In the genomic region with DNA sequence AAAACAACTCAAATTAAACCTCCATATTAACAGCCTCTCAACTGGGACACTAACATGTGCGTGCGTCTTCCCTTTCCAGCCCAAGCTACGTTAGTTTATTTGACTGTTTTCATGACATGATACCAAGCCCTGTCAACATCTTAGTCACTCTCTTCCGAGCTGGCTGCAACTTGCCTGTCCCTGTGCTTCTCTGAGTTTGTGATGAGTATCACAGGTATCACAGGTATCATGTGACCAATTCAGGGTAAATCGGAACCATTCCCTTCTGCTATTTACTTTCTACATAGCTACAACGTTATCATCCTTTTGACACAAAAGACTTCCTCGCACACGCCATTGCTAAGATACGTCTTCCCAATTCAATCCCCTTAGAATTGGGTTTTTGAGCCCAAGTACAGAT, we compare ENCODE assay signal across 15 cellular contexts.
DNase-seq lines count a peak whose midpoint lies in the region; ATAC-seq, FAIRE-seq and TF ChIP-seq lines count a peak whose summit lies in the region.
"Had no signal": no experiment of that assay in that cellular context is flagged by ENCODE, and none has a peak within 500 bp of the region (broad histone marks: within the 10 kb centered on the region; RNA-seq: fewer than 3 reads in every experiment).

No MANE protein-coding gene starts in this region.

- no peaks in the 10 kb centered on the region for H3K27me3 ChIP-seq in GM23338 (ENCODE audit: insufficient read depth)
- H3K27me3 ChIP-seq in astrocyte (ENCODE audit: insufficient read depth, low read length) = no peaks in the 10 kb centered on the region

- H2AFZ ChIP-seq in GM23338 (peak overlapping the region; percentile 43; the same call in 1 of the 2 replicates), astrocyte (ENCODE audit: low read depth, low read length) (no peak overlapping the region)

- H3K36me3 Mint-ChIP-seq in GM23338 (ENCODE audit: low read depth) = no peaks in the 10 kb centered on the region
- no peaks in the 10 kb centered on the region for H3K36me3 Mint-ChIP-seq in astrocyte (ENCODE audit: low read depth, unreplicated experiment)
- H3K36me3 Mint-ChIP-seq in nephron progenitor cell (ENCODE audit: low read depth) = no peaks in the 10 kb centered on the region
- H3K36me3 Mint-ChIP-seq: CD4-positive, alpha-beta memory T cell; IgD-negative memory B cell had no signal

- no peak for ATAC-seq in GM23338
- ATAC-seq: A549, HCT116 had no signal

- no peak overlapping the region for H3K9ac ChIP-seq in astrocyte (ENCODE audit: low read length)

- DNase-seq in GM23338 (ENCODE audit: low spot score) = no peak
- DNase-seq in astrocyte (ENCODE audit: low read depth) = no peak
- DNase-seq in epithelial cell of esophagus (ENCODE audit: low read depth) = peak; percentile 96
- DNase-seq in nephron progenitor cell = no peak
- DNase-seq in activated T-cell treated with anti-CD3 and anti-CD28 coated beads, Interleukin-2, amount 50 U/mL, for 48 hours = no peak
- no peak for DNase-seq in NCI-H1930 (lab: John Stamatoyannopoulos, UW)
- DNase-seq in NCI-H2107 treated with DMSO at 0.1 percent for 48 hours (lab: John Stamatoyannopoulos, UW; ENCODE audit: unreplicated experiment) = no peak
- DNase-seq: BE2C; CD4-positive, alpha-beta memory T cell; DMS153 had no signal

- no peak overlapping the region for H3K4me3 Mint-ChIP-seq in GM23338
- H3K4me3 Mint-ChIP-seq in astrocyte (ENCODE audit: unreplicated experiment) = no peak overlapping the region
- H3K4me3 Mint-ChIP-seq in nephron progenitor cell = no peak overlapping the region
- H3K4me3 Mint-ChIP-seq: CD4-positive, alpha-beta memory T cell; IgD-negative memory B cell had no signal

- H3K79me2 ChIP-seq in GM23338 (replicated peaks; ENCODE audit: insufficient read depth) = no peaks in the 10 kb centered on the region
- no peaks in the 10 kb centered on the region for H3K79me2 ChIP-seq in astrocyte (ENCODE audit: insufficient read depth, low read length)

- no peaks in the 10 kb centered on the region for H3K27me3 Mint-ChIP-seq in GM23338 (ENCODE audit: insufficient read depth, low read depth, poor library complexity)
- H3K27me3 Mint-ChIP-seq in astrocyte (ENCODE audit: low read depth, unreplicated experiment) = peaks cover 12% of the 10 kb centered on the region
- peaks cover 9% of the 10 kb centered on the region for H3K27me3 Mint-ChIP-seq in nephron progenitor cell (ENCODE audit: low read depth, poor library complexity)

- H3K9me3 Mint-ChIP-seq in GM23338 = no peaks in the 10 kb centered on the region
- H3K9me3 Mint-ChIP-seq in astrocyte (ENCODE audit: unreplicated experiment) = no peaks in the 10 kb centered on the region
- no peaks in the 10 kb centered on the region for H3K9me3 Mint-ChIP-seq in nephron progenitor cell
- H3K9me3 Mint-ChIP-seq: CD4-positive, alpha-beta memory T cell; IgD-negative memory B cell had no signal

- H3K4me2 ChIP-seq in GM23338 (no peak overlapping the region), astrocyte (ENCODE audit: low read length) (no peak overlapping the region)
- H3K4me2 ChIP-seq: A549 had no signal

- TF ChIP-seq CTCF in GM23338 (conservative IDR thresholded peaks at IDR 0.05; ENCODE audit: low read depth in 2 of 2) (no peak), astrocyte (IDR thresholded peaks at IDR 0.05; ENCODE audit: insufficient read depth, low read depth, low read length) (no peak), epithelial cell of esophagus (IDR thresholded peaks at IDR 0.05; ENCODE audit: insufficient read depth, low read depth, low read length, missing control alignments) (no peak), nephron progenitor cell (IDR thresholded peaks at IDR 0.05) (no peak)

- H3K36me3 ChIP-seq in GM23338 (ENCODE audit: insufficient read depth) (no peaks in the 10 kb centered on the region), astrocyte (ENCODE audit: insufficient read depth, low read length) (no peaks in the 10 kb centered on the region)
- H3K36me3 ChIP-seq: BE2C had no signal

- H3K4me1 Mint-ChIP-seq in GM23338 (peaks cover 16% of the 10 kb centered on the region), astrocyte (ENCODE audit: low read depth, unreplicated experiment) (no peaks in the 10 kb centered on the region), nephron progenitor cell (peaks cover 22% of the 10 kb centered on the region)

- H3K9me3 ChIP-seq in astrocyte (ENCODE audit: insufficient read depth, low read depth, low read length) = no peaks in the 10 kb centered on the region
- H3K9me3 ChIP-seq: A549, BE2C had no signal

- H3K27ac Mint-ChIP-seq in GM23338 (no peak overlapping the region), astrocyte (ENCODE audit: unreplicated experiment) (no peak overlapping the region), nephron progenitor cell (peak overlapping the region; percentile 9)
- H3K27ac Mint-ChIP-seq: IgD-negative memory B cell had no signal

- no peak overlapping the region for H3K27ac ChIP-seq in GM23338 (ENCODE audit: low read depth)
- H3K27ac ChIP-seq in astrocyte (ENCODE audit: low read depth, low read length) = no peak overlapping the region
- H3K27ac ChIP-seq: A549, C4-2B had no signal

- H3F3A ChIP-seq in GM23338 (replicated peaks; ENCODE audit: low read depth) = no peaks in the 10 kb centered on the region

- peaks cover 8% of the 10 kb centered on the region for H3K4me1 ChIP-seq in GM23338 (ENCODE audit: insufficient read depth)
- H3K4me1 ChIP-seq in astrocyte (ENCODE audit: insufficient read depth, low read length) = no peaks in the 10 kb centered on the region
- H3K4me1 ChIP-seq: BE2C had no signal

- 0 out of 2 replicates have a peak, but pooled peaks cover 3% of the 10 kb centered on the region for H3K9me2 ChIP-seq in GM23338 (ENCODE audit: insufficient read depth)

- no peaks in the 10 kb centered on the region for H4K20me1 ChIP-seq in GM23338 (replicated peaks; ENCODE audit: insufficient read depth)
- H4K20me1 ChIP-seq in astrocyte (ENCODE audit: insufficient read depth, low read length) = no peaks in the 10 kb centered on the region

- H3K4me3 ChIP-seq in GM23338 (no peak overlapping the region), astrocyte (ENCODE audit: insufficient read depth, low read depth, low read length) (no peak overlapping the region), epithelial cell of esophagus (ENCODE audit: low read length) (no peak overlapping the region)
- H3K4me3 ChIP-seq: A549 had no signal

- peak; percentile 5 for FAIRE-seq in astrocyte (lab: Jason Lieb, UNC)
- FAIRE-seq: A549, H54 had no signal

TF ChIP-seq in GM23338, 12 proteins besides CTCF, POLR2A, EP300 and RAD21 (continues in another document):
- TF ChIP-seq ZNF114 (CRISPR knock-in tag; IDR thresholded peaks at IDR 0.05) (no peak), NANOG (IDR thresholded peaks at IDR 0.05; ENCODE audit: borderline replicate concordance) (no peak)
- TF ChIP-seq, protein P1, sequence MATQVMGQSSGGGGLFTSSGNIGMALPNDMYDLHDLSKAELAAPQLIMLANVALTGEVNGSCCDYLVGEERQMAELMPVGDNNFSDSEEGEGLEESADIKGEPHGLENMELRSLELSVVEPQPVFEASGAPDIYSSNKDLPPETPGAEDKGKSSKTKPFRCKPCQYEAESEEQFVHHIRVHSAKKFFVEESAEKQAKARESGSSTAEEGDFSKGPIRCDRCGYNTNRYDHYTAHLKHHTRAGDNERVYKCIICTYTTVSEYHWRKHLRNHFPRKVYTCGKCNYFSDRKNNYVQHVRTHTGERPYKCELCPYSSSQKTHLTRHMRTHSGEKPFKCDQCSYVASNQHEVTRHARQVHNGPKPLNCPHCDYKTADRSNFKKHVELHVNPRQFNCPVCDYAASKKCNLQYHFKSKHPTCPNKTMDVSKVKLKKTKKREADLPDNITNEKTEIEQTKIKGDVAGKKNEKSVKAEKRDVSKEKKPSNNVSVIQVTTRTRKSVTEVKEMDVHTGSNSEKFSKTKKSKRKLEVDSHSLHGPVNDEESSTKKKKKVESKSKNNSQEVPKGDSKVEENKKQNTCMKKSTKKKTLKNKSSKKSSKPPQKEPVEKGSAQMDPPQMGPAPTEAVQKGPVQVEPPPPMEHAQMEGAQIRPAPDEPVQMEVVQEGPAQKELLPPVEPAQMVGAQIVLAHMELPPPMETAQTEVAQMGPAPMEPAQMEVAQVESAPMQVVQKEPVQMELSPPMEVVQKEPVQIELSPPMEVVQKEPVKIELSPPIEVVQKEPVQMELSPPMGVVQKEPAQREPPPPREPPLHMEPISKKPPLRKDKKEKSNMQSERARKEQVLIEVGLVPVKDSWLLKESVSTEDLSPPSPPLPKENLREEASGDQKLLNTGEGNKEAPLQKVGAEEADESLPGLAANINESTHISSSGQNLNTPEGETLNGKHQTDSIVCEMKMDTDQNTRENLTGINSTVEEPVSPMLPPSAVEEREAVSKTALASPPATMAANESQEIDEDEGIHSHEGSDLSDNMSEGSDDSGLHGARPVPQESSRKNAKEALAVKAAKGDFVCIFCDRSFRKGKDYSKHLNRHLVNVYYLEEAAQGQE (IDR thresholded peaks at IDR 0.05; ENCODE audit: unreplicated experiment) = no peak
